18 cellular contexts compared by ENCODE assay signal in the genomic region with DNA sequence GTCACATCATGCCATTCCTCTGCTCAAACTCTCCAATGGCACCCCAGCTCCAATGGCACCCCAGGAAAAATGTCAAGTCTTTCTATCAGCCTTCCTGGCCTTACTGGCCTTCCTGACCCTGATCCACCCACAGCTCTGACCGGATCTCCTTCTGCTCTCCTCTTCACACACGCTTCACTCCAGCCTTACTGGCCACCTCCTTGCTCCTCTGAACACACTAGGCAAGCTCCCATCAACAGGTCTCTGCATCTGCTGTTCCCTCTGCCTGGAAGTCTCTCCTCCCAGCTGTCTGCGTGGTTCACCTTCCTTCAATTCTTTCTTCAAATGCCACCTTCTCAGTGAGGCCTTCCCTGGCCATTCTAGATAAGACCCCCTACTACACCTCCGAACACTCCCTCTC. TPM values are rescaled to one million over a fixed set of nuclear protein-coding genes. Genes with fewer than 3 reads are reported as not detected.
A peak's percentile ranks its signal among the peaks of the same experiment; 100 is the strongest.
DNase-seq lines count a peak whose midpoint lies in the region; ATAC-seq and TF ChIP-seq lines count a peak whose summit lies in the region.
"Had no signal": no experiment of that assay in that cellular context is flagged by ENCODE, and none has a peak within 500 bp of the region (broad histone marks: within the 10 kb centered on the region; RNA-seq: fewer than 3 reads in every experiment).

No MANE protein-coding gene starts in this region.

- intact Hi-C loops in upper lobe of right lung (cut with DNase I) = no loop called here

- no peak overlapping the region for H3K27ac ChIP-seq in HEK293 (ENCODE audit: extremely low read depth, low read depth, low read length)
- 0 out of 2 replicates have a peak overlapping the region, but pooled peaks have one; percentile 60 for H3K27ac ChIP-seq in VCaP
- H3K27ac ChIP-seq in upper lobe of right lung = no peak overlapping the region
- H3K27ac ChIP-seq: BLaER1 treated with 17β-estradiol and CSF1 and Interleukin-3, amounts not matched to agents 10 nM and 100 nM had no signal

- H3K27ac Mint-ChIP-seq in nephron progenitor cell (peak overlapping the region; percentile 4), HFFc6 (no peak overlapping the region)
- H3K27ac Mint-ChIP-seq: B cell; CD8-positive, alpha-beta T cell had no signal

- ATAC-seq in upper lobe of right lung = peak; percentile 22
- ATAC-seq in GM19395 (IDR thresholded peaks at IDR 0.05; ENCODE audit: unreplicated experiment) = no peak
- ATAC-seq: CD8-positive, alpha-beta T cell; GM12878; HepG2 had no signal

- no peaks in the 10 kb centered on the region for H3K27me3 ChIP-seq in upper lobe of right lung
- H3K27me3 ChIP-seq: BLaER1 treated with 17β-estradiol and CSF1 and Interleukin-3, amounts not matched to agents 10 nM and 100 nM had no signal

- H3K4me1 ChIP-seq in HEK293 (ENCODE audit: control insufficient read depth, insufficient read depth, low read length) (0 out of 2 replicates have a peak, but pooled peaks cover 3% of the 10 kb centered on the region), upper lobe of right lung (peaks cover 9% of the 10 kb centered on the region)

- peaks cover 9% of the 10 kb centered on the region for H3K4me1 Mint-ChIP-seq in nephron progenitor cell
- H3K4me1 Mint-ChIP-seq in HFFc6 (ENCODE audit: low read depth) = peaks cover 6% of the 10 kb centered on the region; the same call in 1 of the 2 replicates

- TF ChIP-seq CTCF in HEK293 (tag by site-specific recombination; IDR thresholded peaks at IDR 0.05) = no peak
- TF ChIP-seq CTCF in VCaP (conservative IDR thresholded peaks at IDR 0.05) = no peak
- no peak for TF ChIP-seq CTCF in nephron progenitor cell (IDR thresholded peaks at IDR 0.05)
- no peak for TF ChIP-seq CTCF in upper lobe of right lung (IDR thresholded peaks at IDR 0.05)
- TF ChIP-seq CTCF in GM13976 (IDR thresholded peaks at IDR 0.05; ENCODE audit: borderline replicate concordance, control extremely low read depth, extremely low read depth, insufficient read depth, missing control alignments) = no peak
- no peak for TF ChIP-seq CTCF in HFFc6 (IDR thresholded peaks at IDR 0.05)

- no peak overlapping the region for H3K4me3 ChIP-seq in HEK293 (ENCODE audit: low read depth, low read length)
- H3K4me3 ChIP-seq in upper lobe of right lung = no peak overlapping the region
- H3K4me3 ChIP-seq: BLaER1 treated with 17β-estradiol and CSF1 and Interleukin-3, amounts not matched to agents 10 nM and 100 nM; GM12878 had no signal

- CTCF ChIA-PET in HEK293 (lab: Yijun Ruan, JAX) = no interaction called here

- H3K27me3 Mint-ChIP-seq in nephron progenitor cell (ENCODE audit: low read depth, poor library complexity) = peaks cover 2% of the 10 kb centered on the region
- H3K27me3 Mint-ChIP-seq in HFFc6 (ENCODE audit: insufficient read depth) = peaks cover 2% of the 10 kb centered on the region; the same call in 1 of the 2 replicates
- H3K27me3 Mint-ChIP-seq: B cell had no signal

- H3K4me3 Mint-ChIP-seq in nephron progenitor cell (no peak overlapping the region), HFFc6 (no peak overlapping the region)
- H3K4me3 Mint-ChIP-seq: B cell; CD8-positive, alpha-beta T cell; H9 had no signal

- H3K36me3 ChIP-seq in HEK293 (ENCODE audit: control insufficient read depth in 2 of 2, insufficient read depth in 1 of 2, low read length in 2 of 2) = no peaks in the 10 kb centered on the region
- H3K36me3 ChIP-seq in upper lobe of right lung = no peaks in the 10 kb centered on the region
- H3K36me3 ChIP-seq: BLaER1 treated with 17β-estradiol and CSF1 and Interleukin-3, amounts not matched to agents 10 nM and 100 nM had no signal

- H3K9me3 ChIP-seq in HEK293 (ENCODE audit: control insufficient read depth, insufficient read depth, low read depth, low read length) (no peaks in the 10 kb centered on the region), upper lobe of right lung (no peaks in the 10 kb centered on the region)

- H3K9me3 Mint-ChIP-seq in nephron progenitor cell (no peaks in the 10 kb centered on the region), HFFc6 (no peaks in the 10 kb centered on the region)
- H3K9me3 Mint-ChIP-seq: CD8-positive, alpha-beta T cell; H9 had no signal

- in situ Hi-C loops in GM13976 (cut with MboI; ENCODE audit: low sequenced_read_pairs, unreplicated experiment) = no loop called here

- no peak for DNase-seq in nephron progenitor cell
- no peak for DNase-seq in upper lobe of right lung
- DNase-seq in GM13976 (ENCODE audit: low spot score) = no peak
- DNase-seq in HFFc6 = no peak
- DNase-seq: CD8-positive, alpha-beta T cell; DMS 273 treated with DMSO at 0.1 percent for 48 hours; DMS53; DND-41; EL; GOT3; H9 had no signal

- POLR2A ChIA-PET in HEK293 (lab: Yijun Ruan, JAX) = no interaction called here

- no peaks in the 10 kb centered on the region for H3K36me3 Mint-ChIP-seq in nephron progenitor cell (ENCODE audit: low read depth)
- no peaks in the 10 kb centered on the region for H3K36me3 Mint-ChIP-seq in HFFc6 (ENCODE audit: low read depth)
- H3K36me3 Mint-ChIP-seq: CD8-positive, alpha-beta T cell had no signal

TF ChIP-seq in HEK293, 187 proteins besides CTCF, POLR2A, EP300 and RAD21:
- TF ChIP-seq SCRT2 (tag by site-specific recombination; IDR thresholded peaks at IDR 0.05) = peak; percentile 90
- peak; percentile 76; the same call in 1 of the 2 replicates for TF ChIP-seq SCRT1 (tag by site-specific recombination; IDR thresholded peaks at IDR 0.05; ENCODE audit: borderline replicate concordance)
- no peak for TF ChIP-seq ZNF658 (tag by site-specific recombination; IDR thresholded peaks at IDR 0.05)

RNA-seq across cellular contexts. Expression of gene MYO1D, which starts 43.4 kb away (rescaled TPM):
- total RNA-seq in upper lobe of right lung = 73.3 TPM
- 10 to 100 TPM in 2 of 6 experiments, 1 to 10 TPM in 4; 3.8 to 28.8 (median 4.8) TPM for total RNA-seq in HFFc6 (2021; fragmentation: NEBNext Ultra II Directional; extraction: Animal tissue kit (Norgen Biotek cat#: 25700))
